ENCODE assay signal across 19 cellular contexts in the genomic region with DNA sequence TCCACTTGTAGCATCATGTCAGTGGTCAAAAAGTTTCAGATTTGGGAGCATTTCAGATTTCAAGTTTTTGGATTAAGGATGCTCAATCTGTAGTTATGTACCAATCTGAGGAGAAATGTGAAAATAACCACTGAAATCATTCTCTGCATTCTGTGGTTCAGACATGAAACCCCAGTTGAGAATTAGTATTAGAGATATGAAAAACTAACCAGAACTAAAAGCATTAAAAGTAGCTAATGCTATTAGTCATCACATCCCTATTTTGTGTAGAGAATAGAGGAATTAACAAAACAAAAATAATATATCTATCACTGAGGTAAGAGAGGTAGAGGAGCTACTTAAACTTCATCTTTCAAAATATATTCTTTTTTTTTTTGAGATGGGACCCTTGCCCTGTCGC. TPM values are rescaled to one million over a fixed set of nuclear protein-coding genes. Genes with fewer than 3 reads are reported as not detected.
DNase-seq lines count a peak whose midpoint lies in the region; ATAC-seq lines count a peak whose summit lies in the region.
"Had no signal": no experiment of that assay in that cellular context is flagged by ENCODE, and none has a peak within 500 bp of the region (broad histone marks: within the 10 kb centered on the region; RNA-seq: fewer than 3 reads in every experiment).

No MANE protein-coding gene starts in this region.

- no peaks in the 10 kb centered on the region for H3K27me3 Mint-ChIP-seq in naive thymus-derived CD8-positive, alpha-beta T cell

- H3K4me3 Mint-ChIP-seq in naive thymus-derived CD8-positive, alpha-beta T cell = no peak overlapping the region

- POLR2A ChIA-PET in naive thymus-derived CD8-positive, alpha-beta T cell (lab: Charles Lee) = no interaction called here

- H3K4me1 Mint-ChIP-seq in naive thymus-derived CD8-positive, alpha-beta T cell = peaks cover 6 to 21% (median 18%) of the 10 kb centered on the region in 4 donors

- peaks cover 0 to 2% (median 0%) of the 10 kb centered on the region in 9 donors for H3K9me3 Mint-ChIP-seq in naive thymus-derived CD8-positive, alpha-beta T cell

- peaks cover 12 to 25% (median 19%) of the 10 kb centered on the region in 3 donors for H3K36me3 Mint-ChIP-seq in naive thymus-derived CD8-positive, alpha-beta T cell

- H3K27ac Mint-ChIP-seq in naive thymus-derived CD8-positive, alpha-beta T cell = no peak overlapping the region

- ATAC-seq in GM21390 (IDR thresholded peaks at IDR 0.05; ENCODE audit: unreplicated experiment) (peak; percentile 61), GM18520 (IDR thresholded peaks at IDR 0.05; ENCODE audit: unreplicated experiment) (no peak), GM21717 (IDR thresholded peaks at IDR 0.05; ENCODE audit: unreplicated experiment) (no peak)
- ATAC-seq in naive thymus-derived CD8-positive, alpha-beta T cell = no peak
- ATAC-seq: heart left ventricle; psoas muscle; stimulated activated naive CD8-positive, alpha-beta T cell treated with anti-CD3 and anti-CD28 coated beads, Interleukin-15, Interleukin-2, amounts not matched to agents 100 U/mL and 50 U/mL, for 24 hours had no signal

- DNase-seq in GM03348 (ENCODE audit: low spot score) (peak; percentile 59), M059J (ENCODE audit: low read depth) (peak; percentile 18), myocyte (ENCODE audit: low read depth) (peak; percentile 38), hippocampal formation (lab: John Stamatoyannopoulos, UW) (no peak)
- no peak for DNase-seq in naive thymus-derived CD8-positive, alpha-beta T cell
- DNase-seq: activated CD4-positive, alpha-beta T cell treated with anti-CD3 and anti-CD28 coated beads, Interleukin-2, amount 50 U/mL, for 4 hours; activated gamma-delta T cell; dermis blood vessel endothelial cell; heart left ventricle; KBM-7; NCI-H2029; NCI-H446; psoas muscle; stimulated activated CD4-positive, alpha-beta T cell treated with anti-CD3 and anti-CD28 coated beads, Interleukin-2, amount 100 ng/mL, for 24 hours; stimulated activated naive CD8-positive, alpha-beta T cell treated with anti-CD3 and anti-CD28 coated beads, Interleukin-15, Interleukin-2, amounts not matched to agents 100 U/mL and 50 U/mL, for 24 hours; WERI-Rb-1 had no signal

RNA-seq across cellular contexts. Expression of gene MICU1, which starts 28.0 kb away (rescaled TPM):
- total RNA-seq in M059J (2014; rRNA removed; shearing (Covaris generic)) = 49.4 and 53.7 TPM in 2 replicates
- total RNA-seq in myocyte = 129 and 192 TPM in 2 replicates
- polyA plus RNA-seq in myocyte (2012) = 102 TPM
- 10 to 100 TPM; 25.9 to 26.4 TPM for total RNA-seq in naive thymus-derived CD8-positive, alpha-beta T cell
- 10 to 100 TPM; 20.7 to 24.1 (median 21.4) TPM for polyA plus RNA-seq in naive thymus-derived CD8-positive, alpha-beta T cell

Comparison
In these comparisons a context has a peak if more than half of its experiments do, and no peak if none do; other contexts are left out.
1. DNase-seq: peak in GM03348 (single experiment), M059J (single experiment) and myocyte (single experiment); none in hippocampal formation (0 of 2) and naive thymus-derived CD8-positive, alpha-beta T cell (0 of 10).